ENCODE assay signal across 25 cellular contexts in the genomic region with DNA sequence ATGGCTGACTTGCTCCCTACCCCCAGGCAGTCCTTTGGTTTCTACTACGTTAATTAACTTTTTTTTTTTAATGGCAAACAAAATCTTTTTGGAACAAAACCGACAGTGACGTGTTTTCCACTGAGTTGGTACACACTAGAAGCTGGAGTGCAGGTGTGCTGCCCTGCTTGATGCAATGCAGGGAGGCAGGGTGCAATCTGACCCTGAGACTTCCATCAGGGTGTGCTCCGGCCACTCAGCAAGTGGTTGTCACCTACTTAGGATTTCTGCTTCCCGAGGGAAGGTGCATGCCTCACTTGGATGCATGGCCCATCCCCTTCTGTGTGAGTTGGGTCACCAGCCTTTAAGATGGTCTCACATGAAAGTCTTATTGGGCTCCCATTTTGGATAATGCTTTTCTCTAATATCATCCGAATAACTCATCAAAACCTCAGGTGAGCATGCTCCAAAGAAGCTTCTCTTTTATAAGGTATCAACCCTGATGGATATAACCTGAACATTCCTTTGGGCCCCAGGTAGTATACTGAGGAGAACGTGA. TPM values are rescaled to one million over a fixed set of nuclear protein-coding genes. Genes with fewer than 3 reads are reported as not detected.
A peak's percentile ranks its signal among the peaks of the same experiment; 100 is the strongest.
DNase-seq lines count a peak whose midpoint lies in the region; ATAC-seq and TF ChIP-seq lines count a peak whose summit lies in the region.
"Had no signal": no experiment of that assay in that cellular context is flagged by ENCODE, and none has a peak within 500 bp of the region (broad histone marks: within the 10 kb centered on the region; RNA-seq: fewer than 3 reads in every experiment).

No MANE protein-coding gene starts in this region.

- H3K4me2 ChIP-seq in mammary epithelial cell (ENCODE audit: insufficient read depth, low read depth, low read length) = no peak overlapping the region
- H3K4me2 ChIP-seq: PC-9, smooth muscle cell had no signal

- CTCF ChIA-PET in mammary epithelial cell (lab: Charles Lee; ENCODE audit: low non-redundant PET) = no interaction called here

- TF ChIP-seq CTCF in breast epithelium (IDR thresholded peaks at IDR 0.05) (no peak), mammary epithelial cell (conservative IDR thresholded peaks at IDR 0.05 in 1 of 2, IDR thresholded peaks at IDR 0.05 in 1 of 2; ENCODE audit: extremely low read depth in 1 of 2, insufficient read depth in 1 of 2, low read depth in 1 of 2, low read length in 2 of 2) (no peak), WERI-Rb-1 (IDR thresholded peaks at IDR 0.05; ENCODE audit: low read depth, low read length) (no peak), lower lobe of right lung (IDR thresholded peaks at IDR 0.05) (no peak), vagina (IDR thresholded peaks at IDR 0.05) (no peak), foreskin keratinocyte (conservative IDR thresholded peaks at IDR 0.05) (no peak)

- DNase-seq in breast epithelium (ENCODE audit: low spot score in 2 of 2) (no peak), mammary epithelial cell (no peak), WERI-Rb-1 (peak; percentile 3), lower lobe of right lung (peak; percentile 63), vagina (ENCODE audit: extremely low spot score in 2 of 2) (no peak), foreskin keratinocyte (no peak), mesenteric fat pad (ENCODE audit: low spot score) (no peak)
- DNase-seq: ACHN; activated CD4-positive, alpha-beta T cell treated with anti-CD3 and anti-CD28 coated beads, Interleukin-2, amount 50 U/mL, for 48 hours; activated CD4-positive, CD25-positive, alpha-beta regulatory T cell treated with anti-CD3 and anti-CD28 coated beads, Interleukin-2, amount 50 U/mL, for 72 hours; activated naive CD4-positive, alpha-beta T cell treated with anti-CD3 and anti-CD28 coated beads, Interleukin-2, amount 10 ng/mL, durations not matched to agents 7 days and 5 days; BE2C; kidney glomerular epithelial cell; MM.1S; NCI-H2171 treated with DMSO at 0.1 percent for 48 hours; NCI-H524; PC-9; stimulated activated naive CD4-positive, alpha-beta T cell; testis had no signal

- no peaks in the 10 kb centered on the region for H4K20me1 ChIP-seq in mammary epithelial cell (ENCODE audit: insufficient read depth, low read length)

- dilution Hi-C loops in mammary epithelial cell (cut with HindIII; ENCODE audit: low sequenced_read_pairs) = no loop called here

- in situ Hi-C loops in mammary epithelial cell (cut with MboI; ENCODE audit: low sequenced_read_pairs in 2 of 2) = no loop called here

- ATAC-seq in lower lobe of right lung = peak; percentile 85 to 90
- no peak for ATAC-seq in foreskin keratinocyte
- ATAC-seq: CD8-positive, alpha-beta T cell; SK-N-SH treated with all-trans-retinoic acid at 6 μM for 48 hours had no signal

- no peaks in the 10 kb centered on the region for H3K9me3 ChIP-seq in breast epithelium
- no peaks in the 10 kb centered on the region for H3K9me3 ChIP-seq in mammary epithelial cell (replicated peaks; ENCODE audit: insufficient read depth, low read length)
- no peaks in the 10 kb centered on the region for H3K9me3 ChIP-seq in WERI-Rb-1 (ENCODE audit: severe bottlenecking)
- H3K9me3 ChIP-seq in lower lobe of right lung = no peaks in the 10 kb centered on the region
- no peaks in the 10 kb centered on the region for H3K9me3 ChIP-seq in vagina
- H3K9me3 ChIP-seq: BE2C, HAP-1, testis had no signal

- no peak overlapping the region for H3K4me3 ChIP-seq in breast epithelium
- H3K4me3 ChIP-seq in mammary epithelial cell (replicated peaks in 1 of 3; ENCODE audit: insufficient read depth in 1 of 3, low read depth in 2 of 3, low read length in 3 of 3) = no peak overlapping the region
- no peak overlapping the region for H3K4me3 ChIP-seq in WERI-Rb-1 (ENCODE audit: low read depth, low read length)
- no peak overlapping the region for H3K4me3 ChIP-seq in lower lobe of right lung
- H3K4me3 ChIP-seq in vagina = no peak overlapping the region
- H3K4me3 ChIP-seq: HAP-1, PC-9, smooth muscle cell, testis had no signal

- BruUV-seq in mammary epithelial cell (replicated peaks; lab: Mats Ljungman, UMichigan) = no TSS peak

- no peaks in the 10 kb centered on the region for H3K27me3 ChIP-seq in breast epithelium
- no peaks in the 10 kb centered on the region for H3K27me3 ChIP-seq in mammary epithelial cell (ENCODE audit: insufficient read depth, low read length)
- no peaks in the 10 kb centered on the region for H3K27me3 ChIP-seq in WERI-Rb-1 (ENCODE audit: insufficient read depth, low read depth, severe bottlenecking)
- no peaks in the 10 kb centered on the region for H3K27me3 ChIP-seq in lower lobe of right lung (ENCODE audit: low read depth)
- H3K27me3 ChIP-seq in vagina = no peaks in the 10 kb centered on the region
- H3K27me3 ChIP-seq in foreskin keratinocyte = no peaks in the 10 kb centered on the region
- H3K27me3 ChIP-seq: BE2C, testis had no signal

- WGBS in mammary epithelial cell (ENCODE audit: low coverage, missing lambda C conversion rate) = 88% methylated on average over 5 of the region's 7 CpGs

- peak overlapping the region; percentile 14 to 43 for H3K27ac ChIP-seq in breast epithelium
- no peak overlapping the region for H3K27ac ChIP-seq in mammary epithelial cell (ENCODE audit: insufficient read depth, low read depth, low read length)
- no peak overlapping the region for H3K27ac ChIP-seq in WERI-Rb-1
- H3K27ac ChIP-seq in lower lobe of right lung = no peak overlapping the region
- H3K27ac ChIP-seq in vagina = no peak overlapping the region
- no peak overlapping the region for H3K27ac ChIP-seq in foreskin keratinocyte
- H3K27ac ChIP-seq: parathyroid adenoma, PC-9, testis had no signal

- H2AFZ ChIP-seq in mammary epithelial cell (ENCODE audit: low read depth, low read length) = no peak overlapping the region
- H2AFZ ChIP-seq: parathyroid adenoma, PC-9 had no signal

- TF ChIP-seq POLR2A in breast epithelium (IDR thresholded peaks at IDR 0.05) (no peak), vagina (IDR thresholded peaks at IDR 0.05) (no peak)

- peaks cover 100% of the 10 kb centered on the region for H3K79me2 ChIP-seq in mammary epithelial cell (ENCODE audit: insufficient read depth, low read length)

- intact Hi-C loops in breast epithelium (cut with DNase I; ENCODE audit: low total_unique reads) = no loop called here
- intact Hi-C loops in mammary epithelial cell (cut with micrococcal nuclease) = no loop called here
- intact Hi-C loops in lower lobe of right lung (cut with DNase I) = no loop called here
- intact Hi-C loops in vagina (cut with DNase I) = no loop called here

- H3K9ac ChIP-seq in mammary epithelial cell (ENCODE audit: insufficient read depth, low read length) = no peak overlapping the region
- H3K9ac ChIP-seq: parathyroid adenoma had no signal

- H3K4me1 ChIP-seq in breast epithelium (no peaks in the 10 kb centered on the region), mammary epithelial cell (ENCODE audit: insufficient read depth, low read length) (no peaks in the 10 kb centered on the region), lower lobe of right lung (peaks cover 33% of the 10 kb centered on the region), vagina (peaks cover 34% of the 10 kb centered on the region), foreskin keratinocyte (peaks cover 4% of the 10 kb centered on the region)
- H3K4me1 ChIP-seq: BE2C, parathyroid adenoma, testis had no signal

- no peaks in the 10 kb centered on the region for H3K36me3 ChIP-seq in breast epithelium
- H3K36me3 ChIP-seq in mammary epithelial cell (ENCODE audit: insufficient read depth, low read length) = peaks cover 1% of the 10 kb centered on the region
- H3K36me3 ChIP-seq in WERI-Rb-1 = peaks cover 32% of the 10 kb centered on the region
- H3K36me3 ChIP-seq in lower lobe of right lung = peaks cover 13% of the 10 kb centered on the region
- H3K36me3 ChIP-seq in vagina = peaks cover 0 to 7% of the 10 kb centered on the region in 2 donors
- H3K36me3 ChIP-seq: BE2C had no signal

RNA-seq across cellular contexts. Expression of a gene that starts 14.0 kb away (rescaled TPM):
- total RNA-seq in breast epithelium = 10 to 100 TPM; 36.0 to 39.8 (median 39.7) TPM
- 10 to 100 TPM; 25.3 to 39.3 TPM for total RNA-seq in mammary epithelial cell
- 3.7 TPM for polyA plus RNA-seq in mammary epithelial cell
- 77.1 TPM for polyA minus RNA-seq in mammary epithelial cell
- total RNA-seq in lower lobe of right lung = 62.8 TPM
- total RNA-seq in vagina = 57.2 TPM
- total RNA-seq in foreskin keratinocyte = 25.4 and 25.8 TPM in 2 replicates
- polyA plus RNA-seq in foreskin keratinocyte = 2.9 and 3.2 TPM in 2 replicates
- 94.5 TPM for total RNA-seq in mesenteric fat pad
- polyA plus RNA-seq: neural cell had no signal

Comparison
In these comparisons a context has a peak if more than half of its experiments do, and no peak if none do; other contexts are left out.
1. H3K27ac ChIP-seq: peak in breast epithelium (2 of 2); none in mammary epithelial cell (single experiment), WERI-Rb-1 (single experiment), lower lobe of right lung (single experiment), vagina (single experiment) and foreskin keratinocyte (single experiment).
2. DNase-seq: peak in WERI-Rb-1 (single experiment) and lower lobe of right lung (single experiment); none in breast epithelium (0 of 2), mammary epithelial cell (single experiment), vagina (0 of 2), foreskin keratinocyte (0 of 2) and mesenteric fat pad (single experiment).